Comparison of ENCODE assay signal across 8 cellular contexts in genomic region chr1:207797229-207797973, GRCh38. TPM values are rescaled to one million over a fixed set of nuclear protein-coding genes. Genes with fewer than 3 reads are reported as not detected.
DNase-seq lines count a peak whose midpoint lies in the region; ATAC-seq and TF ChIP-seq lines count a peak whose summit lies in the region.

No MANE protein-coding gene starts in this region.

- 45 to 53% methylated on average over 7 of the region's 7 CpGs for WGBS in sigmoid colon, 2 donors

- DNase-seq in G401 (ENCODE audit: low spot score) (peak; percentile 84), HFF-Myc (ENCODE audit: extremely low read depth, low read depth) (peak; percentile 81), NCI-H1092 treated with DMSO at 0.1 percent for 48 hours (lab: John Stamatoyannopoulos, UW) (peak; percentile 60), T-helper 17 cell (peak; percentile 39 to 66 (median 41)), amniotic stem cell (lab: John Stamatoyannopoulos, UW) (peak; percentile 70), right atrium auricular region (ENCODE audit: low spot score) (peak; percentile 93), sigmoid colon (peak; percentile 88)

- H3K27ac Mint-ChIP-seq in T-helper 17 cell = peak overlapping the region; percentile 86

- TF ChIP-seq CTCF in HFF-Myc (IDR thresholded peaks at IDR 0.05; ENCODE audit: low read depth, low read length, missing control alignments) (peak; percentile 77), right atrium auricular region (IDR thresholded peaks at IDR 0.05) (peak; percentile 59 to 82), sigmoid colon (IDR thresholded peaks at IDR 0.05) (peak; percentile 61 to 80 (median 72))

- H3K36me3 Mint-ChIP-seq in T-helper 17 cell (ENCODE audit: low read depth) = peaks cover 13% of the 10 kb centered on the region

- peaks cover 0 to 14% of the 10 kb centered on the region in 2 donors for H3K4me1 ChIP-seq in right atrium auricular region
- peaks cover 0 to 9% (median 0%) of the 10 kb centered on the region in 4 donors for H3K4me1 ChIP-seq in sigmoid colon

- intact Hi-C loops in sigmoid colon (cut with DNase I) = loop anchor here (5.0 to 10.0 kb wide), 2 partner anchors 45 to 153 kb away; partner anchors contain the start of genes CD46 and CR1L

- ATAC-seq in T-helper 17 cell (peak; percentile 80), GM19328 (IDR thresholded peaks at IDR 0.05; ENCODE audit: unreplicated experiment) (no peak)

- H3K9me3 ChIP-seq in T-helper 17 cell (ENCODE audit: control insufficient read depth, low read length, poor library complexity, severe bottlenecking) (no peaks in the 10 kb centered on the region), right atrium auricular region (no peaks in the 10 kb centered on the region), sigmoid colon (no peaks in the 10 kb centered on the region)

- no peak overlapping the region for H3K4me3 ChIP-seq in HFF-Myc (replicated peaks; ENCODE audit: low read depth, low read length)
- no peak overlapping the region for H3K4me3 ChIP-seq in right atrium auricular region
- no peak overlapping the region for H3K4me3 ChIP-seq in sigmoid colon

- no peak for TF ChIP-seq POLR2A in sigmoid colon (IDR thresholded peaks at IDR 0.05)

- peaks cover 41% of the 10 kb centered on the region for H3K4me1 Mint-ChIP-seq in T-helper 17 cell

- H3K27me3 ChIP-seq in right atrium auricular region (no peaks in the 10 kb centered on the region), sigmoid colon (no peaks in the 10 kb centered on the region)

- H3K36me3 ChIP-seq in right atrium auricular region = peaks cover 32% of the 10 kb centered on the region
- peaks cover 0 to 51% (median 19%) of the 10 kb centered on the region in 4 donors for H3K36me3 ChIP-seq in sigmoid colon

- H3K27ac ChIP-seq in right atrium auricular region (no peak overlapping the region), sigmoid colon (peak overlapping the region; percentile 17 to 55 (median 44))

- peak overlapping the region; percentile 28 for H3K4me3 Mint-ChIP-seq in T-helper 17 cell

- in situ Hi-C loops in G401 (cut with HindIII; ENCODE audit: low sequenced_read_pairs) = no loop called here

- no peaks in the 10 kb centered on the region for H3K27me3 Mint-ChIP-seq in T-helper 17 cell

- TF ChIP-seq EP300 in sigmoid colon (IDR thresholded peaks at IDR 0.05) = no peak

RNA-seq across cellular contexts. Expression of gene CD46, which starts 45.5 kb away (rescaled TPM):
- 48.7 and 54.9 TPM in 2 replicates for total RNA-seq in G401 (2014; rRNA removed; shearing (Covaris generic))
- 100 to 1,000 TPM; 114 to 133 TPM for total RNA-seq in T-helper 17 cell
- 10 to 100 TPM; 44.9 to 85.4 TPM for total RNA-seq in right atrium auricular region
- 100 to 1,000 TPM; 104 to 143 (median 113) TPM for total RNA-seq in sigmoid colon
- 10 to 100 TPM; 18.6 to 94.9 (median 34.2) TPM for polyA plus RNA-seq in sigmoid colon

Comparison
In these comparisons a context has a peak if more than half of its experiments do, and no peak if none do; other contexts are left out.
1. DNase-seq: peak in every context shown above with its lines; median percentile 93 in right atrium auricular region; 88 in sigmoid colon; 84 in G401; 81 in HFF-Myc; 70 in amniotic stem cell; 60 in NCI-H1092 treated with DMSO at 0.1 percent for 48 hours; 41 in T-helper 17 cell.
2. H3K27ac ChIP-seq: peak in sigmoid colon (4 of 4); none in right atrium auricular region (0 of 2).
3. Peak in every context shown above with its lines, with median percentiles within 50 percentile points of each other: CTCF ChIP-seq.